ENCODE assay signal across 8 cellular contexts in the genomic region with DNA sequence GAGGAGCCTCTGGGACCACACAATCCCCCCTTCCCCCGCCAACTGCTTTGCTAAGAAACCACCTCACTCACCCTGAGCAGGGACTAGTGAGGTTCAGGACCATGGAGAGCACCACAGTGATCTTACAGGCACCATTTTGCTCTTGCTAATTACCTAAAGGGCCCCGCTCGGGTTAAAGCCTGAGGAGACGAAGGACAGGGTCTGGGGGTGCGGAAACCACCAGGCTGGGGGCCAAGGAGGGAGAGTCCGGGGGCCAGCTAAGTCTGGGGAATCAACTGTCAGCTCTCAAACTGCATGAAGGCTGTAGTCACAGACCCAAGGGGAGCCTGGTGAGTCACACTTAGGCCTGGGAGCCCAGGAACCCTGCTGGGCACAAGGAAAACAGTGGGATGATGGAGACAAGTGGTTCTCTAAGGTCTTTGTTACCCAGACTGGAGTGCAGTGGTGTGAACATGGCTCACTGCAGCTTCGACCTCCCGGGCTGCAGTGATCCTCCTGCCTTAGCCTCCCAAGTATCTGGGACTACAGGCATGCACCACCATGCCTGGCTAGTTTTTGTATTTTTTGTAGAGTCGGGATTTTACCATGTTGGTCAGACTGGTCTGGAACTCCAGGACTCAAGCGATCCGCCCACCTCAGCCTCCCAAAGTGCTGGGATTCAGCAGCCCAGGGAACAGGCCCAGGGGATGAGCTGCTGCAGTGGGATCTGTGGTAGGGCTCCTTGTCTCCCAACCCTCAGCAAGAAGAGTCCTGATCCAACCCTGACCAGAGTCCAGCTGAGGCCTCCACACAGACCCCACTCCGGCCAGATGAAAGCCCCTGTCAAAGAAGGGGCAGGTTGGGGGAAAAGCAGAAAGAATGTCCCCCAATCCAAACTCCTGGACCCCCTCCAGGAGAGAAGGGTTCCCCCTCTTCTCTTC.
DNase-seq lines count a peak whose midpoint lies in the region; ATAC-seq and TF ChIP-seq lines count a peak whose summit lies in the region.
"Had no signal": no experiment of that assay in that cellular context is flagged by ENCODE, and none has a peak within 500 bp of the region (broad histone marks: within the 10 kb centered on the region; RNA-seq: fewer than 3 reads in every experiment).

No MANE protein-coding gene starts in this region.

- H3K4me3 Mint-ChIP-seq in activated naive CD8-positive, alpha-beta T cell treated with anti-CD3 and anti-CD28 coated beads, Interleukin-2, amount 50 U/mL, for 24 hours = no peak overlapping the region
- H3K4me3 Mint-ChIP-seq in immature natural killer cell = no peak overlapping the region
- H3K4me3 Mint-ChIP-seq: T-helper 1 cell treated with Interleukin-12 subunit alpha and Interleukin-12 subunit beta and Interleukin-4 antibody, amounts not matched to agents 30 μg/mL and 1 μg/mL, for 36 hours had no signal

- peaks cover 2% of the 10 kb centered on the region for H3K4me1 Mint-ChIP-seq in activated naive CD8-positive, alpha-beta T cell treated with anti-CD3 and anti-CD28 coated beads, Interleukin-2, amount 50 U/mL, for 24 hours
- peaks cover 3% of the 10 kb centered on the region in 2 donors for H3K4me1 Mint-ChIP-seq in immature natural killer cell

- no peaks in the 10 kb centered on the region for H3K9me3 Mint-ChIP-seq in activated naive CD8-positive, alpha-beta T cell treated with anti-CD3 and anti-CD28 coated beads, Interleukin-2, amount 50 U/mL, for 24 hours
- H3K9me3 Mint-ChIP-seq in immature natural killer cell = no peaks in the 10 kb centered on the region
- H3K9me3 Mint-ChIP-seq: T-helper 1 cell treated with Interleukin-12 subunit alpha and Interleukin-12 subunit beta and Interleukin-4 antibody, amounts not matched to agents 30 μg/mL and 1 μg/mL, for 36 hours had no signal

- no peaks in the 10 kb centered on the region for H3K36me3 Mint-ChIP-seq in activated naive CD8-positive, alpha-beta T cell treated with anti-CD3 and anti-CD28 coated beads, Interleukin-2, amount 50 U/mL, for 24 hours (ENCODE audit: low read depth)
- H3K36me3 Mint-ChIP-seq in immature natural killer cell = no peaks in the 10 kb centered on the region

- intact Hi-C loops in testis (cut with DNase I; ENCODE audit: low total_unique reads) = no loop called here

- DNase-seq in GM19238 (ENCODE audit: insufficient read length, low spot score) (peak; percentile 47), NB4 (ENCODE audit: low read depth) (peak; percentile 79), immature natural killer cell (peak; percentile 13 to 51 (median 37)), testis (peak; percentile 84)
- DNase-seq in activated naive CD8-positive, alpha-beta T cell treated with anti-CD3 and anti-CD28 coated beads, Interleukin-2, amount 50 U/mL, for 24 hours = peak; percentile 36
- DNase-seq in activated CD4-positive, CD25-positive, alpha-beta regulatory T cell (lab: John Stamatoyannopoulos, UW) = no peak

- H3K9me3 ChIP-seq in testis = no peaks in the 10 kb centered on the region

- TF ChIP-seq CTCF in NB4 (IDR thresholded peaks at IDR 0.05; ENCODE audit: low read depth, low read length) (no peak), testis (IDR thresholded peaks at IDR 0.05) (no peak)

- TF ChIP-seq POLR2A in NB4 (IDR thresholded peaks at IDR 0.05; ENCODE audit: extremely low read depth, insufficient read length) = no peak
- no peak for TF ChIP-seq POLR2A in testis (IDR thresholded peaks at IDR 0.05)

- H3K4me3 ChIP-seq in NB4 (ENCODE audit: low read depth, low read length) (no peak overlapping the region), testis (no peak overlapping the region)

- H3K27ac Mint-ChIP-seq in activated naive CD8-positive, alpha-beta T cell treated with anti-CD3 and anti-CD28 coated beads, Interleukin-2, amount 50 U/mL, for 24 hours = no peak overlapping the region
- H3K27ac Mint-ChIP-seq in immature natural killer cell = no peak overlapping the region
- H3K27ac Mint-ChIP-seq: T-helper 1 cell treated with Interleukin-12 subunit alpha and Interleukin-12 subunit beta and Interleukin-4 antibody, amounts not matched to agents 30 μg/mL and 1 μg/mL, for 36 hours had no signal

- no peak overlapping the region for H3K27ac ChIP-seq in testis

- H3K27me3 Mint-ChIP-seq in activated naive CD8-positive, alpha-beta T cell treated with anti-CD3 and anti-CD28 coated beads, Interleukin-2, amount 50 U/mL, for 24 hours = peaks cover 14% of the 10 kb centered on the region
- peaks cover 3 to 6% (median 3%) of the 10 kb centered on the region in 3 donors for H3K27me3 Mint-ChIP-seq in immature natural killer cell (ENCODE audit: low read depth in 3 of 3)

- no peaks in the 10 kb centered on the region for H3K36me3 ChIP-seq in testis (ENCODE audit: low read depth, missing control alignments)

- H3K4me1 ChIP-seq in testis = peaks cover 17% of the 10 kb centered on the region

- no peak for ATAC-seq in activated naive CD8-positive, alpha-beta T cell treated with anti-CD3 and anti-CD28 coated beads, Interleukin-2, amount 50 U/mL, for 24 hours
- no peak for ATAC-seq in HG03280 (IDR thresholded peaks at IDR 0.05; ENCODE audit: unreplicated experiment)

- 54 to 57% methylated on average over 12 of the region's 12 CpGs for WGBS in testis, 2 donors

- H3K27me3 ChIP-seq in testis = no peaks in the 10 kb centered on the region

Comparison
In these comparisons a context has a peak if more than half of its experiments do, and no peak if none do; other contexts are left out.
1. DNase-seq: peak in GM19238 (single experiment), NB4 (single experiment), activated naive CD8-positive, alpha-beta T cell treated with anti-CD3 and anti-CD28 coated beads, Interleukin-2, amount 50 U/mL, for 24 hours (single experiment), immature natural killer cell (3 of 3) and testis (single experiment); none in activated CD4-positive, CD25-positive, alpha-beta regulatory T cell (0 of 4).